In genomic region chr5:27578280-27578679, GRCh38 we compare ENCODE assay signal across 27 cellular contexts.
"Had no signal": no experiment of that assay in that cellular context is flagged by ENCODE, and none has a peak within 500 bp of the region (broad histone marks: within the 10 kb centered on the region; RNA-seq: fewer than 3 reads in every experiment).

No MANE protein-coding gene starts in this region.

- H3K27me3 Mint-ChIP-seq: progenitor cell of endocrine pancreas; stimulated activated naive CD8-positive, alpha-beta T cell treated with anti-CD3 and anti-CD28 coated beads, Interleukin-15, amount 100 ng/mL, for 72 hours had no signal

- H2AFZ ChIP-seq: parathyroid adenoma had no signal

- H3K36me3 Mint-ChIP-seq: immature natural killer cell had no signal

- DNase-seq: dermis blood vessel endothelial cell; effector memory CD4-positive, alpha-beta T cell; erythroblast; esophagus squamous epithelium; foreskin melanocyte; hypothalamus; immature natural killer cell; islet precursor cell; left ventricle myocardium superior; lower lobe of right lung; natural killer cell; occipital lobe; right lobe of liver; stimulated activated CD4-positive, alpha-beta T cell treated with anti-CD3 and anti-CD28 coated beads, Interleukin-12 subunit alpha, Interleukin-12 subunit beta, amount 100 ng/mL, for 4 hours; stimulated activated CD4-positive, alpha-beta T cell treated with anti-CD3 and anti-CD28 coated beads, Interleukin-1b, Interleukin-23, amount 100 ng/mL, for 48 hours; stimulated activated CD4-positive, alpha-beta T cell treated with anti-CD3 and anti-CD28 coated beads, Interleukin-4, amount 100 ng/mL, for 1 hour; stimulated activated CD8-positive, alpha-beta memory T cell treated with anti-CD3 and anti-CD28 coated beads, Interleukin-4, amount 100 ng/mL, for 48 hours; stimulated activated naive CD4-positive, alpha-beta T cell; stimulated activated naive CD8-positive, alpha-beta T cell treated with anti-CD3 and anti-CD28 coated beads, Interleukin-15, amount 100 ng/mL, for 72 hours; transverse colon; upper lobe of right lung; uterus had no signal

- H3K9me3 ChIP-seq: esophagus squamous epithelium, lower lobe of right lung, right lobe of liver, suprapubic skin, transverse colon, upper lobe of right lung, uterus had no signal

- H3K9ac ChIP-seq: parathyroid adenoma had no signal

- H3K4me1 ChIP-seq: esophagus squamous epithelium, lower lobe of right lung, parathyroid adenoma, right lobe of liver, suprapubic skin, transverse colon, upper lobe of right lung, uterus had no signal

- H3K4me3 Mint-ChIP-seq: immature natural killer cell; natural killer cell; stimulated activated naive CD8-positive, alpha-beta T cell treated with anti-CD3 and anti-CD28 coated beads, Interleukin-15, amount 100 ng/mL, for 72 hours had no signal

- H3K4me3 ChIP-seq: coronary artery, esophagus squamous epithelium, lower lobe of right lung, right lobe of liver, smooth muscle cell, suprapubic skin, transverse colon, upper lobe of right lung, uterus had no signal

- H3K36me3 ChIP-seq: esophagus squamous epithelium, lower lobe of right lung, right lobe of liver, suprapubic skin, transverse colon, upper lobe of right lung, uterus had no signal

- H3K4me1 Mint-ChIP-seq: immature natural killer cell; natural killer cell; stimulated activated naive CD8-positive, alpha-beta T cell treated with anti-CD3 and anti-CD28 coated beads, Interleukin-15, amount 100 ng/mL, for 72 hours had no signal

- ATAC-seq: left ventricle myocardium superior; lower lobe of right lung; natural killer cell; right lobe of liver; stimulated activated naive CD8-positive, alpha-beta T cell treated with anti-CD3 and anti-CD28 coated beads, Interleukin-15, amount 100 ng/mL, for 72 hours; upper lobe of right lung had no signal

- H3K27ac ChIP-seq: coronary artery, esophagus squamous epithelium, lower lobe of right lung, parathyroid adenoma, right lobe of liver, suprapubic skin, transverse colon, upper lobe of right lung, uterus had no signal

- H3K4me2 ChIP-seq: smooth muscle cell had no signal

- H3K27ac Mint-ChIP-seq: immature natural killer cell; natural killer cell; progenitor cell of endocrine pancreas; stimulated activated naive CD8-positive, alpha-beta T cell treated with anti-CD3 and anti-CD28 coated beads, Interleukin-15, amount 100 ng/mL, for 72 hours had no signal

- H3K27me3 ChIP-seq: esophagus squamous epithelium, right lobe of liver, suprapubic skin, transverse colon, upper lobe of right lung, uterus had no signal
